Comparison of ENCODE assay signal across 8 cellular contexts in the genomic region with DNA sequence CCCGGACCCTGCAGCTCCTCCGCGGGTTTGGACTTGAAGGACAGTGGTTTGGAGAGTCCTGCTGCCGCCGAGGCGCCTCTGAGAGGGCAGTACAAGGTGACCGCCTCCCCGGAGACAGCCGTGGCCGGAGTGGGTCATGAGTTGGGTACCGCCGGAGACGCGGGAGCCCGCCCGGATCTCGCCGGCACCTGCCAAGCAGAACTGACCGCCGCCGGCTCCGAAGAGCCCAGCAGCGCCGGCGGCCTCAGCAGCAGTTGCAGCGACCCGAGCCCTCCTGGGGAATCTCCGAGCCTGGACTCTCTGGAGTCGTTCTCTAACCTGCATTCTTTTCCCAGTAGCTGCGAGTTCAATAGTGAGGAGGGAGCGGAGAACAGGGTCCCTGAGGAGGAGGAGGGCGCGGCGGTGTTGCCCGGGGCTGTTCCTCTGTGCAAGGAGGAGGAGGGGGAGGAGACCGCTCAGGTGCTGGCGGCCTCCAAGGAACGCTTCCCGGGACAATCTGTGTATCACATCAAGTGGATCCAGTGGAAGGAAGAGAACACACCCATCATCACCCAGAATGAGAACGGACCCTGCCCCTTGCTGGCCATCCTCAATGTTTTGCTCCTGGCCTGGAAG. TPM values are rescaled to one million over a fixed set of nuclear protein-coding genes. Genes with fewer than 3 reads are reported as not detected.
A peak's percentile ranks its signal among the peaks of the same experiment; 100 is the strongest.
DNase-seq lines count a peak whose midpoint lies in the region; ATAC-seq, FAIRE-seq and TF ChIP-seq lines count a peak whose summit lies in the region.

No MANE protein-coding gene starts in this region.

- peaks cover 10% of the 10 kb centered on the region for H3K4me1 Mint-ChIP-seq in activated CD4-positive, alpha-beta memory T cell treated with anti-CD3 and anti-CD28 coated beads, Interleukin-2, amount 10 ng/mL, durations not matched to agents 7 days and 5 days

- intact Hi-C loops in endothelial cell of umbilical vein (cut with micrococcal nuclease): loop anchor here (1.0 to 10.0 kb wide), 7 partner anchors 22 to 733 kb away; a partner anchor contains a TSS
- intact Hi-C loops in mucosa of descending colon (cut with DNase I, micrococcal nuclease): no loop called here
- intact Hi-C loops in thyroid gland (cut with DNase I): loop anchor here (10.0 kb wide), 1 partner anchor 163 kb away; a partner anchor contains a TSS

- no peaks in the 10 kb centered on the region for H3K9me3 Mint-ChIP-seq in activated CD4-positive, alpha-beta memory T cell treated with anti-CD3 and anti-CD28 coated beads, Interleukin-2, amount 10 ng/mL, durations not matched to agents 7 days and 5 days

- FAIRE-seq in endothelial cell of umbilical vein (lab: Jason Lieb, UNC): peak; percentile 4

- no peaks in the 10 kb centered on the region for H4K20me1 ChIP-seq in DND-41 (ENCODE audit: insufficient read depth, low read length)
- H4K20me1 ChIP-seq in endothelial cell of umbilical vein (replicated peaks; ENCODE audit: control insufficient read depth, extremely low read depth, insufficient read depth, low read length): no peaks in the 10 kb centered on the region

- peak overlapping the region; percentile 88 for H3K9ac ChIP-seq in DND-41 (ENCODE audit: low read depth, low read length)
- H3K9ac ChIP-seq in endothelial cell of umbilical vein (replicated peaks; ENCODE audit: extremely low read depth, insufficient read depth, low read length): peak overlapping the region; percentile 70

- TF ChIP-seq CTCF in DND-41 (IDR thresholded peaks at IDR 0.05; ENCODE audit: borderline replicate concordance, extremely low read depth, low read length, poor library complexity, severe bottlenecking): no peak
- TF ChIP-seq CTCF in endothelial cell of umbilical vein (IDR thresholded peaks at IDR 0.05; ENCODE audit: extremely low read depth in 1 of 2, insufficient read depth in 1 of 2, low read depth in 1 of 2, low read length in 2 of 2): no peak
- TF ChIP-seq CTCF in mucosa of descending colon (IDR thresholded peaks at IDR 0.05): no peak
- no peak for TF ChIP-seq CTCF in thyroid gland (IDR thresholded peaks at IDR 0.05)

- no TSS peak for BruUV-seq in endothelial cell of umbilical vein (replicated peaks; lab: Mats Ljungman, UMichigan)

- dilution Hi-C loops in endothelial cell of umbilical vein (cut with MboI; ENCODE audit: extremely low pct_ligation_motif_present, low sequenced_read_pairs): no loop called here

- H3K27me3 Mint-ChIP-seq in activated CD4-positive, alpha-beta memory T cell treated with anti-CD3 and anti-CD28 coated beads, Interleukin-2, amount 10 ng/mL, durations not matched to agents 7 days and 5 days: no peaks in the 10 kb centered on the region

- H3K4me2 ChIP-seq in DND-41 (ENCODE audit: insufficient read depth, low read length) (peak overlapping the region; percentile 70), endothelial cell of umbilical vein (ENCODE audit: insufficient read depth, low read length) (peak overlapping the region; percentile 83)

- peaks cover 43% of the 10 kb centered on the region for H3K4me1 ChIP-seq in DND-41 (ENCODE audit: insufficient read depth, low read length)
- H3K4me1 ChIP-seq in endothelial cell of umbilical vein (ENCODE audit: control insufficient read depth, extremely low read depth, insufficient read depth, low read length): peaks cover 23% of the 10 kb centered on the region
- peaks cover 24% of the 10 kb centered on the region for H3K4me1 ChIP-seq in mucosa of descending colon (ENCODE audit: low read depth)
- H3K4me1 ChIP-seq in thyroid gland: peaks cover 23 to 46% of the 10 kb centered on the region in 2 donors

- no peak overlapping the region for H3K4me3 Mint-ChIP-seq in activated CD4-positive, alpha-beta memory T cell treated with anti-CD3 and anti-CD28 coated beads, Interleukin-2, amount 10 ng/mL, durations not matched to agents 7 days and 5 days

- H3K36me3 Mint-ChIP-seq in activated CD4-positive, alpha-beta memory T cell treated with anti-CD3 and anti-CD28 coated beads, Interleukin-2, amount 10 ng/mL, durations not matched to agents 7 days and 5 days (ENCODE audit: low read depth): peaks cover 3% of the 10 kb centered on the region

- H3K36me3 ChIP-seq in DND-41 (ENCODE audit: insufficient read depth, low read length): no peaks in the 10 kb centered on the region; the same call in 1 of the 2 replicates
- no peaks in the 10 kb centered on the region for H3K36me3 ChIP-seq in endothelial cell of umbilical vein (ENCODE audit: control insufficient read depth in 2 of 2, extremely low read depth in 1 of 2, insufficient read depth in 2 of 2, low read length in 2 of 2)
- no peaks in the 10 kb centered on the region for H3K36me3 ChIP-seq in mucosa of descending colon (ENCODE audit: low read depth)
- no peaks in the 10 kb centered on the region for H3K36me3 ChIP-seq in thyroid gland

- 0 to 1% methylated on average over 16 to 27 of the region's 40 CpGs for WGBS in thyroid gland, 2 donors

- peak overlapping the region; percentile 98 for H2AFZ ChIP-seq in DND-41 (ENCODE audit: low read depth, low read length)
- peak overlapping the region; percentile 75 for H2AFZ ChIP-seq in endothelial cell of umbilical vein (ENCODE audit: low read depth, low read length)

- CTCF ChIA-PET in activated CD4-positive, alpha-beta memory T cell treated with anti-CD3 and anti-CD28 coated beads, Interleukin-2, amount 10 ng/mL, durations not matched to agents 7 days and 5 days (lab: Charles Lee): interaction anchor here (0.6 to 2.4 kb wide), 20 partner anchors 9 to 506 kb away, joined by 3 to 35 read pairs (median 5); a partner anchor contains a TSS
- CTCF ChIA-PET in endothelial cell of umbilical vein (lab: Charles Lee): interaction anchor here (0.9 to 3.0 kb wide), 15 partner anchors 11 to 757 kb away, joined by 3 to 30 read pairs (median 6); a partner anchor contains a TSS

- H3K27me3 ChIP-seq in DND-41 (ENCODE audit: insufficient read depth, low read length, poor library complexity) (no peaks in the 10 kb centered on the region), endothelial cell of umbilical vein (ENCODE audit: control insufficient read depth in 2 of 2, insufficient read depth in 2 of 2, low read length in 2 of 2) (no peaks in the 10 kb centered on the region), thyroid gland (no peaks in the 10 kb centered on the region)

- no peaks in the 10 kb centered on the region for H3K9me1 ChIP-seq in endothelial cell of umbilical vein (replicated peaks; ENCODE audit: control insufficient read depth, extremely low read depth, insufficient read depth, low read length)

- peak overlapping the region; percentile 79 for H3K27ac ChIP-seq in DND-41 (ENCODE audit: low read length)
- peak overlapping the region; percentile 50 for H3K27ac ChIP-seq in endothelial cell of umbilical vein (ENCODE audit: insufficient read depth, low read depth, low read length)
- peak overlapping the region; percentile 95 to 98 (median 96) for H3K27ac ChIP-seq in thyroid gland

- DNase-seq in DND-41 (peak; percentile 42), endothelial cell of umbilical vein (ENCODE audit: low read depth, low spot score) (no peak), mucosa of descending colon (peak; percentile 66 to 72 (median 72)), thyroid gland (peak; percentile 52 to 69), NCI-H446 treated with DMSO at 0.1 percent for 48 hours (lab: John Stamatoyannopoulos, UW) (no peak)
- no peak for DNase-seq in Jurkat, Clone E6-1 (ENCODE audit: low read depth, low spot score)
- DNase-seq in activated CD4-positive, alpha-beta memory T cell treated with anti-CD3 and anti-CD28 coated beads, Interleukin-2, amount 10 ng/mL, durations not matched to agents 7 days and 5 days: peak; percentile 32

- ATAC-seq in DND-41 (ENCODE audit: insufficient read depth, low read depth) (peak; percentile 22; the same call in 2 of the 3 replicates), GM21529 (IDR thresholded peaks at IDR 0.05; ENCODE audit: unreplicated experiment) (peak; percentile 6), mucosa of descending colon (peak; percentile 38)

- peak overlapping the region; percentile 61 to 80 for H3K4me3 ChIP-seq in DND-41 (ENCODE audit: low read depth in 1 of 2, low read length in 2 of 2)
- peak overlapping the region; percentile 83 for H3K4me3 ChIP-seq in Jurkat, Clone E6-1 (ENCODE audit: low read length)
- H3K4me3 ChIP-seq in endothelial cell of umbilical vein (replicated peaks in 1 of 3; ENCODE audit: insufficient read depth in 1 of 3, low read depth in 1 of 3, low read length in 3 of 3): peak overlapping the region; percentile 57 to 82 (median 65)
- peak overlapping the region; percentile 94 for H3K4me3 ChIP-seq in mucosa of descending colon
- peak overlapping the region; percentile 32 to 91 (median 86) for H3K4me3 ChIP-seq in thyroid gland (replicated peaks in 1 of 3)

- peak overlapping the region; percentile 84 for H3K27ac Mint-ChIP-seq in activated CD4-positive, alpha-beta memory T cell treated with anti-CD3 and anti-CD28 coated beads, Interleukin-2, amount 10 ng/mL, durations not matched to agents 7 days and 5 days

- H3K79me2 ChIP-seq in DND-41 (ENCODE audit: insufficient read depth, low read length) (peaks cover 34% of the 10 kb centered on the region), endothelial cell of umbilical vein (ENCODE audit: control insufficient read depth, insufficient read depth, low read length) (peaks cover 25% of the 10 kb centered on the region)

- TF ChIP-seq POLR2A in endothelial cell of umbilical vein (IDR thresholded peaks at IDR 0.05; ENCODE audit: low read depth, low read length) (no peak), thyroid gland (IDR thresholded peaks at IDR 0.05) (no peak)

- H3K9me3 ChIP-seq in DND-41 (ENCODE audit: insufficient read depth, low read length, severe bottlenecking) (no peaks in the 10 kb centered on the region), endothelial cell of umbilical vein (replicated peaks; ENCODE audit: control insufficient read depth, insufficient read depth, low read length) (no peaks in the 10 kb centered on the region), mucosa of descending colon (no peaks in the 10 kb centered on the region), thyroid gland (no peaks in the 10 kb centered on the region)

- POLR2A ChIA-PET in activated CD4-positive, alpha-beta memory T cell treated with anti-CD3 and anti-CD28 coated beads, Interleukin-2, amount 10 ng/mL, durations not matched to agents 7 days and 5 days (lab: Charles Lee): interaction anchor here (0.9 to 3.9 kb wide), 12 partner anchors 9 to 439 kb away, joined by 3 to 79 read pairs (median 5); a partner anchor contains a TSS
- POLR2A ChIA-PET in endothelial cell of umbilical vein (lab: Charles Lee): interaction anchor here (1.0 to 1.6 kb wide), 3 partner anchors 22 to 301 kb away, joined by 3 to 7 read pairs (median 5); a partner anchor contains a TSS

RNA-seq across cellular contexts. Expression of a gene that starts 0.6 kb away (rescaled TPM):
- 3.9 TPM for polyA plus RNA-seq in Jurkat, Clone E6-1 (2012; ENCODE audit: insufficient read depth, insufficient read length)
- total RNA-seq in activated CD4-positive, alpha-beta memory T cell treated with anti-CD3 and anti-CD28 coated beads, Interleukin-2, amount 10 ng/mL, durations not matched to agents 7 days and 5 days: 10 to 100 TPM; 17.3 to 18.0 TPM
- 11.4 and 13.7 TPM in 2 replicates for total RNA-seq in endothelial cell of umbilical vein
- 1.2 and 1.6 TPM in 2 replicates for polyA plus RNA-seq in endothelial cell of umbilical vein
- polyA plus RNA-seq in endothelial cell of umbilical vein (2011; cell fraction: cytosol; rRNA removed): 1.8 and 2.3 TPM in 2 replicates
- 2.4 and 3.8 TPM in 2 replicates for polyA plus RNA-seq in endothelial cell of umbilical vein (2011; cell fraction: nucleus; rRNA removed)
- 2.5 and 4.1 TPM in 2 replicates for polyA plus RNA-seq in endothelial cell of umbilical vein (2012)
- 10.5 and 15.0 TPM in 2 replicates for polyA minus RNA-seq in endothelial cell of umbilical vein
- 7.7 TPM for polyA minus RNA-seq in endothelial cell of umbilical vein (2011; cell fraction: cytosol; rRNA and poly(A)+ RNA removed)
- polyA minus RNA-seq in endothelial cell of umbilical vein (2011; cell fraction: nucleus; rRNA and poly(A)+ RNA removed): 4.1 and 5.6 TPM in 2 replicates
- total RNA-seq in mucosa of descending colon: 10 to 100 TPM; 12.0 to 24.2 (median 13.3) TPM
- 10 to 100 TPM; 27.1 to 31.3 (median 28.2) TPM for total RNA-seq in thyroid gland

RNA-seq across cellular contexts. Expression of a gene that starts 22.2 kb away (rescaled TPM):
- 101 TPM for polyA plus RNA-seq in Jurkat, Clone E6-1 (2012; ENCODE audit: insufficient read depth, insufficient read length)
- total RNA-seq in activated CD4-positive, alpha-beta memory T cell treated with anti-CD3 and anti-CD28 coated beads, Interleukin-2, amount 10 ng/mL, durations not matched to agents 7 days and 5 days: 100 to 1,000 TPM; 147 to 150 TPM
- 185 and 203 TPM in 2 replicates for total RNA-seq in endothelial cell of umbilical vein
- 69.9 and 91.3 TPM in 2 replicates for polyA plus RNA-seq in endothelial cell of umbilical vein
- 62.4 and 64.1 TPM in 2 replicates for polyA plus RNA-seq in endothelial cell of umbilical vein (2011; cell fraction: cytosol; rRNA removed)
- polyA plus RNA-seq in endothelial cell of umbilical vein (2011; cell fraction: nucleus; rRNA removed): 52.6 and 62.5 TPM in 2 replicates
- 132 and 189 TPM in 2 replicates for polyA plus RNA-seq in endothelial cell of umbilical vein (2012)
- polyA minus RNA-seq in endothelial cell of umbilical vein: 194 and 209 TPM in 2 replicates
- 56.8 TPM for polyA minus RNA-seq in endothelial cell of umbilical vein (2011; cell fraction: cytosol; rRNA and poly(A)+ RNA removed)
- polyA minus RNA-seq in endothelial cell of umbilical vein (2011; cell fraction: nucleus; rRNA and poly(A)+ RNA removed): 113 and 133 TPM in 2 replicates
- 100 to 1,000 TPM; 109 to 178 (median 143) TPM for total RNA-seq in mucosa of descending colon
- total RNA-seq in thyroid gland: 100 to 1,000 TPM; 112 to 157 (median 116) TPM

Comparison
In these comparisons a context has a peak if more than half of its experiments do, and no peak if none do; other contexts are left out.
1. DNase-seq: peak in DND-41 (single experiment), activated CD4-positive, alpha-beta memory T cell treated with anti-CD3 and anti-CD28 coated beads, Interleukin-2, amount 10 ng/mL, durations not matched to agents 7 days and 5 days (single experiment), mucosa of descending colon (3 of 3) and thyroid gland (2 of 2); none in Jurkat, Clone E6-1 (single experiment), endothelial cell of umbilical vein (single experiment) and NCI-H446 treated with DMSO at 0.1 percent for 48 hours (single experiment).
2. intact Hi-C loops: an anchor here in endothelial cell of umbilical vein (1.0 to 10.0 kb wide) and thyroid gland (10.0 kb wide); none called in mucosa of descending colon.
3. Peak in every context shown above with its lines, with median percentiles within 50 percentile points of each other: ATAC-seq, H3K27ac ChIP-seq and H3K4me3 ChIP-seq.